32 cellular contexts compared by ENCODE assay signal in the genomic region with DNA sequence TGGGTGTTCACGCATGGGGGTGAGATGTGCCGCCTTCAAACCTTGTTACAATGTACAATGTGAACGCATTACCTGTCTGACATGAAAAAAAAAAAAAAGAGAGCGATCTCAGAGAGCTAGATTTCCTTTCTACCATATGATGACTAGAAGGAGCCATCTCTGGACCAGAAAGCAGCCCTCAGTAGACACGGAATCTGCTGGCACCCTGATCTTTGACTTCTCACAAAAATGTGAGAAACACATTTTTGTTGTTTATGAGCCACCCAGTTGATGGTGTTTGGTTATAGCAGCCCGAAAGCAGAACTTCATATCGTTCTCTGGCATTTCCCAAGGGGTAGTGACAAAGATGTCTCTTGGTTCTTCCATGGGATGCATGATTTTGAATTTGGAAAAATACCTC. TPM values are rescaled to one million over a fixed set of nuclear protein-coding genes. Genes with fewer than 3 reads are reported as not detected.
"Had no signal": no experiment of that assay in that cellular context is flagged by ENCODE, and none has a peak within 500 bp of the region (broad histone marks: within the 10 kb centered on the region; RNA-seq: fewer than 3 reads in every experiment).

No MANE protein-coding gene starts in this region.

- H3K27ac Mint-ChIP-seq: activated B cell treated with CpG ODN at 0.5 μM for 24 hours; activated CD4-positive, alpha-beta memory T cell treated with anti-CD3 and anti-CD28 coated beads, Interleukin-2, amount 10 ng/mL, durations not matched to agents 7 days and 5 days; activated CD4-positive, alpha-beta T cell treated with anti-CD3 and anti-CD28 coated beads, Interleukin-2, amount 10 ng/mL, durations not matched to agents 7 days and 5 days; activated CD8-positive, alpha-beta memory T cell treated with anti-CD3 and anti-CD28 coated beads, Interleukin-2, amount 10 ng/mL, durations not matched to agents 7 days and 5 days; activated CD8-positive, alpha-beta T cell treated with anti-CD3 and anti-CD28 coated beads, Interleukin-2, amount 10 ng/mL, durations not matched to agents 7 days and 5 days; activated naive CD8-positive, alpha-beta T cell; activated naive CD8-positive, alpha-beta T cell treated with anti-CD3 and anti-CD28 coated beads, Interleukin-2, amount 10 ng/mL, durations not matched to agents 7 days and 5 days; activated naive CD8-positive, alpha-beta T cell treated with anti-CD3 and anti-CD28 coated beads, Interleukin-2, amount 50 U/mL, for 24 hours; activated T-cell treated with anti-CD3 and anti-CD28 coated beads, Interleukin-2, amount 50 U/mL, for 24 hours; activated T-helper 2 cell treated with anti-CD3 and anti-CD28 coated beads, Interferon-gamma antibody, Interleukin-2, Interleukin-4, amounts not matched to agents 10 μg/mL and 5 μg/mL and 100 μg/mL, durations not matched to agents 14 hours and 24 hours and 36 hours; T-helper 1 cell treated with Interleukin-12 subunit alpha and Interleukin-12 subunit beta and Interleukin-4 antibody, amounts not matched to agents 30 μg/mL and 1 μg/mL, for 36 hours; T-helper 2 cell treated with Interferon-gamma antibody and Interleukin-4, amounts not matched to agents 5 μg/mL and 100 μg/mL, for 36 hours had no signal

- H3K27ac ChIP-seq: ascending aorta, brain microvascular endothelial cell had no signal

- H3K36me3 ChIP-seq: ascending aorta, brain microvascular endothelial cell, breast epithelium had no signal

- DNase-seq: activated B cell treated with CpG ODN at 0.5 μM for 24 hours; activated CD4-positive, alpha-beta memory T cell treated with anti-CD3 and anti-CD28 coated beads, Interleukin-2, amount 10 ng/mL, durations not matched to agents 7 days and 5 days; activated CD4-positive, alpha-beta T cell treated with anti-CD3 and anti-CD28 coated beads for 4 hours; activated CD4-positive, alpha-beta T cell treated with anti-CD3 and anti-CD28 coated beads, Interleukin-2, amount 10 ng/mL, durations not matched to agents 7 days and 5 days; activated CD4-positive, alpha-beta T cell treated with anti-CD3 and anti-CD28 coated beads, Interleukin-2, amount 50 U/mL, for 48 hours; activated CD4-positive, CD25-positive, alpha-beta regulatory T cell treated with anti-CD3 and anti-CD28 coated beads, Interleukin-2, amount 50 U/mL, for 72 hours; activated CD8-positive, alpha-beta memory T cell treated with anti-CD3 and anti-CD28 coated beads for 24 hours; activated CD8-positive, alpha-beta memory T cell treated with anti-CD3 and anti-CD28 coated beads, Interleukin-2, amount 10 ng/mL, durations not matched to agents 7 days and 5 days; activated CD8-positive, alpha-beta memory T cell treated with anti-CD3 and anti-CD28 coated beads, Interleukin-2, amount 50 U/mL, for 48 hours; activated CD8-positive, alpha-beta T cell treated with anti-CD3 and anti-CD28 coated beads, Interleukin-2, amount 10 ng/mL, durations not matched to agents 7 days and 5 days; activated effector memory CD4-positive, alpha-beta T cell treated with Interleukin-2 at 50 U/mL for 16 hours; activated gamma-delta T cell; activated naive CD4-positive, alpha-beta T cell treated with anti-CD3 and anti-CD28 coated beads, Interleukin-2, amount 50 U/mL, for 16 hours; activated naive CD4-positive, alpha-beta T cell treated with Interleukin-2 at 50 U/mL for 16 hours; activated naive CD8-positive, alpha-beta T cell treated with anti-CD3 and anti-CD28 coated beads, Interleukin-2, amount 10 ng/mL, durations not matched to agents 7 days and 5 days; activated naive CD8-positive, alpha-beta T cell treated with anti-CD3 and anti-CD28 coated beads, Interleukin-2, amount 50 U/mL, for 24 hours; activated T-cell treated with anti-CD3 and anti-CD28 coated beads, Interleukin-2, amount 50 U/mL, for 24 hours; activated T-cell treated with anti-CD3 and anti-CD28 coated beads, Interleukin-2, amount 50 U/mL, for 48 hours; amygdala; anterior cingulate cortex; brain microvascular endothelial cell; central memory CD4-positive, alpha-beta T cell; cerebellar nuclear complex; T-helper 1 cell; T-helper 2 cell; T-helper 9 cell had no signal

- H3K36me3 Mint-ChIP-seq: activated CD8-positive, alpha-beta memory T cell treated with anti-CD3 and anti-CD28 coated beads, Interleukin-2, amount 10 ng/mL, durations not matched to agents 7 days and 5 days; activated naive CD8-positive, alpha-beta T cell; activated naive CD8-positive, alpha-beta T cell treated with anti-CD3 and anti-CD28 coated beads, Interleukin-2, amount 10 ng/mL, durations not matched to agents 7 days and 5 days had no signal

- H3K9me3 Mint-ChIP-seq: activated B cell treated with CpG ODN at 0.5 μM for 24 hours; activated CD4-positive, alpha-beta memory T cell treated with anti-CD3 and anti-CD28 coated beads, Interleukin-2, amount 10 ng/mL, durations not matched to agents 7 days and 5 days; activated CD4-positive, alpha-beta T cell treated with anti-CD3 and anti-CD28 coated beads, Interleukin-2, amount 10 ng/mL, durations not matched to agents 7 days and 5 days; activated naive CD8-positive, alpha-beta T cell treated with anti-CD3 and anti-CD28 coated beads, Interleukin-2, amount 10 ng/mL, durations not matched to agents 7 days and 5 days; activated naive CD8-positive, alpha-beta T cell treated with anti-CD3 and anti-CD28 coated beads, Interleukin-2, amount 50 U/mL, for 24 hours; activated T-cell treated with anti-CD3 and anti-CD28 coated beads, Interleukin-2, amount 50 U/mL, for 24 hours; activated T-helper 2 cell treated with anti-CD3 and anti-CD28 coated beads, Interferon-gamma antibody, Interleukin-2, Interleukin-4, amounts not matched to agents 10 μg/mL and 5 μg/mL and 100 μg/mL, durations not matched to agents 14 hours and 24 hours and 36 hours; T-helper 1 cell treated with Interleukin-12 subunit alpha and Interleukin-12 subunit beta and Interleukin-4 antibody, amounts not matched to agents 30 μg/mL and 1 μg/mL, for 36 hours; T-helper 2 cell treated with Interferon-gamma antibody and Interleukin-4, amounts not matched to agents 5 μg/mL and 100 μg/mL, for 36 hours had no signal

- H3K27me3 ChIP-seq: ascending aorta, brain microvascular endothelial cell, breast epithelium had no signal

- H3K4me3 ChIP-seq: ascending aorta, breast epithelium had no signal

- H3K4me3 Mint-ChIP-seq: activated B cell treated with CpG ODN at 0.5 μM for 24 hours; activated CD4-positive, alpha-beta memory T cell treated with anti-CD3 and anti-CD28 coated beads, Interleukin-2, amount 10 ng/mL, durations not matched to agents 7 days and 5 days; activated CD4-positive, alpha-beta T cell treated with anti-CD3 and anti-CD28 coated beads, Interleukin-2, amount 10 ng/mL, durations not matched to agents 7 days and 5 days; activated CD8-positive, alpha-beta memory T cell treated with anti-CD3 and anti-CD28 coated beads, Interleukin-2, amount 10 ng/mL, durations not matched to agents 7 days and 5 days; activated CD8-positive, alpha-beta T cell treated with anti-CD3 and anti-CD28 coated beads, Interleukin-2, amount 10 ng/mL, durations not matched to agents 7 days and 5 days; activated naive CD8-positive, alpha-beta T cell; activated naive CD8-positive, alpha-beta T cell treated with anti-CD3 and anti-CD28 coated beads, Interleukin-2, amount 10 ng/mL, durations not matched to agents 7 days and 5 days; activated naive CD8-positive, alpha-beta T cell treated with anti-CD3 and anti-CD28 coated beads, Interleukin-2, amount 50 U/mL, for 24 hours; activated T-cell treated with anti-CD3 and anti-CD28 coated beads, Interleukin-2, amount 50 U/mL, for 24 hours; T-helper 1 cell treated with Interleukin-12 subunit alpha and Interleukin-12 subunit beta and Interleukin-4 antibody, amounts not matched to agents 30 μg/mL and 1 μg/mL, for 36 hours; T-helper 2 cell treated with Interferon-gamma antibody and Interleukin-4, amounts not matched to agents 5 μg/mL and 100 μg/mL, for 36 hours had no signal

- H3K4me1 Mint-ChIP-seq: activated CD4-positive, alpha-beta memory T cell treated with anti-CD3 and anti-CD28 coated beads, Interleukin-2, amount 10 ng/mL, durations not matched to agents 7 days and 5 days; activated CD4-positive, alpha-beta T cell treated with anti-CD3 and anti-CD28 coated beads, Interleukin-2, amount 10 ng/mL, durations not matched to agents 7 days and 5 days; activated CD8-positive, alpha-beta memory T cell treated with anti-CD3 and anti-CD28 coated beads, Interleukin-2, amount 10 ng/mL, durations not matched to agents 7 days and 5 days; activated naive CD8-positive, alpha-beta T cell treated with anti-CD3 and anti-CD28 coated beads, Interleukin-2, amount 10 ng/mL, durations not matched to agents 7 days and 5 days; activated naive CD8-positive, alpha-beta T cell treated with anti-CD3 and anti-CD28 coated beads, Interleukin-2, amount 50 U/mL, for 24 hours had no signal

- H3K4me1 ChIP-seq: ascending aorta had no signal

- H3K9me3 ChIP-seq: ascending aorta, breast epithelium had no signal

RNA-seq across cellular contexts. Expression of a gene that starts 33.5 kb away (rescaled TPM):
- total RNA-seq: activated CD8-positive, alpha-beta T cell treated with anti-CD3 and anti-CD28 coated beads, Interleukin-2, amount 10 ng/mL, durations not matched to agents 7 days and 5 days had no signal
